1 cellular context compared by ENCODE assay signal in the genomic region with DNA sequence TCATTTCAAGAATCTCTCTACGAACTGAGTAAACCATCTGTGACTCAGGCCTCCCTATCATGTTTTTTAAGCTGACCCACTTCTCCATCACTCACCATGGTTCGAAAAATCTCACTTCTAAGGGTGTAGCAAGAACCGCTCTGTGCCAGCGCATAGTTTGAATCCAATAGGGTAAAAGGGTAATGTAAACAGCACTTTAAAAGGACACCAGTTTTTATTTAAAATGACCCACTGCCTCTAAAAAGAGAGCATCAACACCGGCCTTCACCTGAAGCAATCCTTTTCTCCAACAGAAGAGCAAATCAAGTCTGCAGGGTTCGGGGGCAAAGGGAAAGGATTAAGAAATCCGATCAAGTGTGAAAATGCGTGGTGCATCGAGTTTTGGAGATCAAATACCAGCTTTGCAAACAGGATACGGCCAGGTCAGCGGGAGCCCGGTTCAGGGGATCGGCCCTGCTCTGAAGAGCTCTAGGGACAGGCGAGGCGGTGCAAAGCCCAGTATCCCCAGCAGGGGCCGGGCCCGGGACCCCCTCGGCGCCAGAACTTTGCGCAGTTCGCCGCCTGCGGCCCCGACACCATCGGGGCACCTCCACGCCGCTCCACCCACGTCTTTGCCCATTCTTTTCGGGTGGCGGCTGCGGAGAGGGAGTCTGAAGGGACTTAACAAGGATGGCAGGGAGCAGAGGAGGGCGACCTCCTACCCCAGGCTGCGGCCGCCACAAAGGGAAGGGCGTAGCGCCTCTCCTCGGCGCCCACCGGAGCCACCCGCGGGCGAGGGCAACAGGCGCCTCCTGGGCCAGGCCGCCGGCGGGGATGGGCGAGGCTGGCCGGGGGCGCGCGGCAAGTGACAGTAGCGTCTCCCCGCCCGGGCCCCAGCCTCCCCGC.
TF ChIP-seq lines count a peak whose summit lies in the region.

No MANE protein-coding gene starts in this region.

TF ChIP-seq in H1, 55 proteins besides CTCF, POLR2A, EP300 and RAD21 (continued from another document):
- TF ChIP-seq SP1 (IDR thresholded peaks at IDR 0.05; ENCODE audit: low read depth, low read length) (no peak), KDM5A (IDR thresholded peaks at IDR 0.05; ENCODE audit: low read length) (no peak), CREB1 (IDR thresholded peaks at IDR 0.05) (no peak), SRF (IDR thresholded peaks at IDR 0.05; ENCODE audit: low read depth, low read length) (no peak)
